Comparison of ENCODE assay signal across 25 cellular contexts in genomic region chr4:130955520-130955919, GRCh38.
"Had no signal": no experiment of that assay in that cellular context is flagged by ENCODE, and none has a peak within 500 bp of the region (broad histone marks: within the 10 kb centered on the region; RNA-seq: fewer than 3 reads in every experiment).

No MANE protein-coding gene starts in this region.

- H2AFZ ChIP-seq: neural progenitor cell had no signal

- H3K4me3 ChIP-seq: left lung, lower lobe of right lung, neural progenitor cell, ovary, skin epidermis, suprapubic skin, thoracic aorta, tibial artery, upper lobe of right lung had no signal

- H3K27me3 ChIP-seq: left lung, neural progenitor cell, neutrophil, ovary, suprapubic skin, tibial artery, upper lobe of right lung had no signal

- H3K9ac ChIP-seq: neural progenitor cell had no signal

- H3K4me2 ChIP-seq: neural progenitor cell had no signal

- H3K9me3 ChIP-seq: lower lobe of right lung, neutrophil, ovary, suprapubic skin, thoracic aorta, upper lobe of right lung had no signal

- DNase-seq: hippocampal formation; kidney; left colon; left lung; lower lobe of right lung; mammary epithelial cell; mesenchymal stem cell; naive thymus-derived CD8-positive, alpha-beta T cell; occipital lobe; ovary; right cardiac atrium; stimulated activated CD4-positive, alpha-beta T cell treated with anti-CD3 and anti-CD28 coated beads, Interleukin-12 subunit alpha, Interleukin-12 subunit beta, amount 100 ng/mL, for 4 hours; stimulated activated CD4-positive, alpha-beta T cell treated with anti-CD3 and anti-CD28 coated beads, Interleukin-15, amount 100 ng/mL, for 24 hours; stimulated activated CD4-positive, alpha-beta T cell treated with anti-CD3 and anti-CD28 coated beads, Interleukin-4, amount 100 ng/mL, for 24 hours; stimulated activated naive CD4-positive, alpha-beta T cell; tibial artery; trophoblast cell; upper lobe of right lung had no signal

- H3K27ac ChIP-seq: left lung, lower lobe of right lung, neural progenitor cell, neutrophil, ovary, skin epidermis, suprapubic skin, thoracic aorta, tibial artery, upper lobe of right lung had no signal

- ATAC-seq: left colon; left lung; lower lobe of right lung; naive thymus-derived CD8-positive, alpha-beta T cell; right cardiac atrium; sciatic nerve; stimulated activated effector memory CD8-positive, alpha-beta T cell treated with anti-CD3 and anti-CD28 coated beads, Interleukin-12 subunit alpha, Interleukin-12 subunit beta, amount 100 ng/mL, for 72 hours; upper lobe of right lung had no signal

- H3K36me3 ChIP-seq: left lung, lower lobe of right lung, neural progenitor cell, neutrophil, ovary, suprapubic skin, thoracic aorta, tibial artery, upper lobe of right lung had no signal
